ENCODE assay signal across 9 cellular contexts in the genomic region with DNA sequence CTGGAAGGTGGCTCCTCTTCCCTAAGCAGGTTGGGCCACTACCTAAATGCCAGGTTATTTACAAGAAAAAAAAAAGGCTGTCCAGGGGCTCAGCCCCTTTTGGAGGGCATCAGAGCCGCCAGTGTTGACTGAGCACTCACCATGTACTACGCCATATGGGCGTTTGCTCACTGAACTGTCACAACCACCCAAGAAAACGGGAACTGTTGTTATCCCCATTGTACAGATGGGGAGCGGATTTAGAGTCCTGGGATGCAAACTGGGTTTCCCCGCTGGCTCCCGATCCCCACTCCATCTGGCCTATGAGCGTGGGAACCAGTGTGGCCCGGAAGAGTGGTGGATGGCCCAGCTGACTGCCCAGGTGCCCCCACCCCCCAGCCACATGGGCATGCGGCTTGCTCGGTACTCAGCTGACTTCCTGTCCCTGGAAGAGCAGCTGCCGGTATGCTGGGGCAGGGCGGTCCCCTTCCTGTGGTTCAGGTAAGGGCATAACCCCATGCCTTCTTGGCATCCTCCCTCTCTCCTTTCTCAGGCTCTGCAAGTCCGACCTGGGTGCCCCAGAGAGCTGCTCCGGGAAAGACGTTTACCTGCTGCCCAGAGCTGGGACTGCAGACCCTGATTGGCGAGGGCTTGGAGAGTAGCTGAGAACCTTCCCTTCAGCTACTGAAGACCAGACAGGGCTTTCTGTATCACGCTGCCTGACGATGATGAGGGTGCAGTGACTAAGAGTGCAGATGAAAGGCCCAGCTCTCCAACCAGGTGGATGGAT. TPM values are rescaled to one million over a fixed set of nuclear protein-coding genes. Genes with fewer than 3 reads are reported as not detected.
DNase-seq lines count a peak whose midpoint lies in the region; ATAC-seq, FAIRE-seq and TF ChIP-seq lines count a peak whose summit lies in the region.
"Had no signal": no experiment of that assay in that cellular context is flagged by ENCODE, and none has a peak within 500 bp of the region (broad histone marks: within the 10 kb centered on the region; RNA-seq: fewer than 3 reads in every experiment).

No MANE protein-coding gene starts in this region.

- peak overlapping the region; percentile 86 for H3K27ac ChIP-seq in astrocyte (ENCODE audit: low read depth, low read length)
- peak overlapping the region; percentile 82 for H3K27ac ChIP-seq in naive thymus-derived CD4-positive, alpha-beta T cell (ENCODE audit: low read depth, low read length)

- no peak overlapping the region for H2AFZ ChIP-seq in astrocyte (ENCODE audit: low read depth, low read length)

- intact Hi-C loops in naive thymus-derived CD4-positive, alpha-beta T cell (cut with micrococcal nuclease), result loop anchor here (1.0 to 5.0 kb wide), 6 partner anchors 10 to 91 kb away; a partner anchor contains a TSS

- H4K20me1 ChIP-seq in astrocyte (ENCODE audit: insufficient read depth, low read length), result no peaks in the 10 kb centered on the region

- no peak for TF ChIP-seq CTCF in HFFc6 (IDR thresholded peaks at IDR 0.05)
- no peak for TF ChIP-seq CTCF in astrocyte (IDR thresholded peaks at IDR 0.05; ENCODE audit: insufficient read depth, low read depth, low read length)

- CTCF ChIA-PET in T-cell (lab: Charles Lee), result interaction anchor here in 1 of 2 donors (0.9 to 1.5 kb wide), 4 partner anchors 13 to 79 kb away, joined by 3 to 10 read pairs (median 6); no protein-coding TSS in a partner anchor
- CTCF ChIA-PET in naive thymus-derived CD4-positive, alpha-beta T cell (lab: Charles Lee), result interaction anchor here (0.6 to 1.8 kb wide), 12 partner anchors 9 to 1462 kb away, joined by 3 to 9 read pairs (median 4); no protein-coding TSS in a partner anchor

- H3K9me3 ChIP-seq in astrocyte (ENCODE audit: insufficient read depth, low read depth, low read length), result no peaks in the 10 kb centered on the region
- H3K9me3 ChIP-seq in naive thymus-derived CD4-positive, alpha-beta T cell (ENCODE audit: control insufficient read depth in 2 of 3, low read length in 3 of 3), result no peaks in the 10 kb centered on the region

- no peak for DNase-seq in HFFc6
- peak; percentile 61 to 89 (median 80) for DNase-seq in T-cell
- DNase-seq in astrocyte (ENCODE audit: low read depth), result no peak
- DNase-seq in naive thymus-derived CD4-positive, alpha-beta T cell, result peak; percentile 57 to 89 (median 83)
- DNase-seq in urothelium cell line (ENCODE audit: low spot score), result peak; percentile 82
- DNase-seq in hepatic stellate cell (ENCODE audit: low spot score), result no peak
- DNase-seq in NK-92 (lab: John Stamatoyannopoulos, UW; ENCODE audit: unreplicated experiment), result no peak
- DNase-seq in NCI-H1092 (lab: John Stamatoyannopoulos, UW), result no peak

- peak overlapping the region; percentile 99 for H3K27ac Mint-ChIP-seq in HFFc6
- peak overlapping the region; percentile 87 to 91 for H3K27ac Mint-ChIP-seq in T-cell
- H3K27ac Mint-ChIP-seq in astrocyte (ENCODE audit: unreplicated experiment), result peak overlapping the region; percentile 96
- peak overlapping the region; percentile 90 to 99 (median 97) for H3K27ac Mint-ChIP-seq in naive thymus-derived CD4-positive, alpha-beta T cell

- peaks cover 26% of the 10 kb centered on the region for H3K4me1 ChIP-seq in astrocyte (ENCODE audit: insufficient read depth, low read length)
- H3K4me1 ChIP-seq in naive thymus-derived CD4-positive, alpha-beta T cell (ENCODE audit: control insufficient read depth in 2 of 2, insufficient read depth in 2 of 2, low read length in 2 of 2), result peaks cover 55 to 78% of the 10 kb centered on the region in 2 donors

- H3K9me3 Mint-ChIP-seq in HFFc6 (no peaks in the 10 kb centered on the region), T-cell (no peaks in the 10 kb centered on the region), astrocyte (ENCODE audit: unreplicated experiment) (peaks cover 1% of the 10 kb centered on the region)
- H3K9me3 Mint-ChIP-seq in naive thymus-derived CD4-positive, alpha-beta T cell, result peaks cover 0 to 2% (median 0%) of the 10 kb centered on the region in 11 donors

- H3K4me2 ChIP-seq in astrocyte (ENCODE audit: low read length), result peak overlapping the region; percentile 83

- H3K79me2 ChIP-seq in astrocyte (ENCODE audit: insufficient read depth, low read length), result no peaks in the 10 kb centered on the region

- H3K27me3 Mint-ChIP-seq in HFFc6 (ENCODE audit: insufficient read depth) (peaks cover 1% of the 10 kb centered on the region), T-cell (no peaks in the 10 kb centered on the region), astrocyte (ENCODE audit: low read depth, unreplicated experiment) (peaks cover 14% of the 10 kb centered on the region)
- peaks cover 0 to 11% (median 0%) of the 10 kb centered on the region in 5 donors for H3K27me3 Mint-ChIP-seq in naive thymus-derived CD4-positive, alpha-beta T cell

- ATAC-seq in T-cell (replicated peaks in 1 of 4), result peak; percentile 90 to 96 (median 94)
- peak; percentile 89 for ATAC-seq in naive thymus-derived CD4-positive, alpha-beta T cell

- no peaks in the 10 kb centered on the region for H3K27me3 ChIP-seq in astrocyte (ENCODE audit: insufficient read depth, low read length)
- no peaks in the 10 kb centered on the region for H3K27me3 ChIP-seq in naive thymus-derived CD4-positive, alpha-beta T cell (ENCODE audit: control insufficient read depth in 2 of 2, insufficient read depth in 2 of 2, low read length in 2 of 2)

- H3K4me1 Mint-ChIP-seq in HFFc6 (ENCODE audit: low read depth), result peaks cover 49% of the 10 kb centered on the region
- peaks cover 78 to 84% (median 80%) of the 10 kb centered on the region in 3 donors for H3K4me1 Mint-ChIP-seq in T-cell
- peaks cover 13% of the 10 kb centered on the region for H3K4me1 Mint-ChIP-seq in astrocyte (ENCODE audit: low read depth, unreplicated experiment)
- peaks cover 67 to 89% (median 80%) of the 10 kb centered on the region in 7 donors for H3K4me1 Mint-ChIP-seq in naive thymus-derived CD4-positive, alpha-beta T cell

- H3K4me3 Mint-ChIP-seq in HFFc6 (peak overlapping the region; percentile 80), T-cell (peak overlapping the region; percentile 59 to 68 (median 64)), astrocyte (ENCODE audit: unreplicated experiment) (no peak overlapping the region)
- H3K4me3 Mint-ChIP-seq in naive thymus-derived CD4-positive, alpha-beta T cell, result peak overlapping the region; percentile 75 to 85 (median 82)

- H3K9ac ChIP-seq in astrocyte (ENCODE audit: low read length), result peak overlapping the region; percentile 78

- POLR2A ChIA-PET in T-cell (lab: Charles Lee), result interaction anchor here in 1 of 2 donors (0.6 to 1.7 kb wide), 2 partner anchors 13 to 38 kb away, joined by 3 to 11 read pairs; no protein-coding TSS in a partner anchor
- POLR2A ChIA-PET in naive thymus-derived CD4-positive, alpha-beta T cell (lab: Charles Lee), result interaction anchor here (0.6 to 3.9 kb wide), 10 partner anchors 9 to 208 kb away, joined by 3 to 17 read pairs (median 4); no protein-coding TSS in a partner anchor

- H3K36me3 Mint-ChIP-seq in HFFc6 (ENCODE audit: low read depth) (no peaks in the 10 kb centered on the region), T-cell (no peaks in the 10 kb centered on the region), astrocyte (ENCODE audit: low read depth, unreplicated experiment) (no peaks in the 10 kb centered on the region)
- peaks cover 0 to 3% (median 0%) of the 10 kb centered on the region in 5 donors for H3K36me3 Mint-ChIP-seq in naive thymus-derived CD4-positive, alpha-beta T cell

- H3K4me3 ChIP-seq in astrocyte (ENCODE audit: insufficient read depth, low read depth, low read length), result no peak overlapping the region
- peak overlapping the region; percentile 46 for H3K4me3 ChIP-seq in naive thymus-derived CD4-positive, alpha-beta T cell (ENCODE audit: low read length)

- FAIRE-seq in astrocyte (lab: Jason Lieb, UNC) (no peak), urothelium cell line (lab: Jason Lieb, UNC) (peak; percentile 5)
- FAIRE-seq: islet of Langerhans had no signal

- H3K36me3 ChIP-seq in astrocyte (ENCODE audit: insufficient read depth, low read length), result no peaks in the 10 kb centered on the region
- no peaks in the 10 kb centered on the region for H3K36me3 ChIP-seq in naive thymus-derived CD4-positive, alpha-beta T cell (ENCODE audit: control insufficient read depth in 2 of 3, insufficient read depth in 3 of 3, low read length in 3 of 3)

RNA-seq across cellular contexts. Expression of a gene that starts 16.3 kb away (rescaled TPM):
- total RNA-seq in HFFc6 (2021; fragmentation: NEBNext Ultra II Directional; extraction: Animal tissue kit (Norgen Biotek cat#: 25700)), result 10 to 100 TPM; 27.4 to 37.2 (median 33.2) TPM
- 100 to 1,000 TPM in 2 of 5 donors, 10 to 100 TPM in 3; 14.2 to 248 (median 19.9) TPM for total RNA-seq in T-cell
- total RNA-seq in astrocyte, result 13.4 and 16.7 TPM in 2 replicates
- total RNA-seq in naive thymus-derived CD4-positive, alpha-beta T cell, result 100 to 1,000 TPM in 3 of 5 experiments, 1 to 10 TPM in 2; 8.1 to 281 (median 110) TPM
- polyA plus RNA-seq in naive thymus-derived CD4-positive, alpha-beta T cell, result 100 to 1,000 TPM in 1 of 2 donors, 10 to 100 TPM in 1; 58.4 to 206 TPM

RNA-seq across cellular contexts. Expression of a gene that starts 34.8 kb away (rescaled TPM):
- 10 to 100 TPM; 20.2 to 26.1 (median 24.5) TPM for total RNA-seq in HFFc6 (2021; fragmentation: NEBNext Ultra II Directional; extraction: Animal tissue kit (Norgen Biotek cat#: 25700))
- 10 to 100 TPM; 60.5 to 87.2 (median 78.9) TPM for total RNA-seq in T-cell
- total RNA-seq in astrocyte, result 31.3 and 32.0 TPM in 2 replicates
- total RNA-seq in naive thymus-derived CD4-positive, alpha-beta T cell, result 10 to 100 TPM; 66.6 to 84.3 (median 82.0) TPM
- 10 to 100 TPM; 36.1 to 52.3 TPM for polyA plus RNA-seq in naive thymus-derived CD4-positive, alpha-beta T cell

Comparison
In these comparisons a context has a peak if more than half of its experiments do, and no peak if none do; other contexts are left out.
1. DNase-seq: peak in T-cell (34 of 34), naive thymus-derived CD4-positive, alpha-beta T cell (9 of 9) and urothelium cell line (single experiment); none in HFFc6 (single experiment), astrocyte (single experiment), hepatic stellate cell (single experiment), NK-92 (single experiment) and NCI-H1092 (single experiment).
2. Peak in every context shown above with its lines, with median percentiles within 50 percentile points of each other: H3K27ac Mint-ChIP-seq.